20 cellular contexts compared by ENCODE assay signal in genomic region chr6:40896696-40897095, GRCh38.
"Had no signal": no experiment of that assay in that cellular context is flagged by ENCODE, and none has a peak within 500 bp of the region (broad histone marks: within the 10 kb centered on the region; RNA-seq: fewer than 3 reads in every experiment).

No MANE protein-coding gene starts in this region.

- H3K9me3 ChIP-seq: left lung, sigmoid colon, tibial nerve had no signal

- H3K4me3 Mint-ChIP-seq: activated CD8-positive, alpha-beta T cell treated with anti-CD3 and anti-CD28 coated beads for 36 hours; brain; central memory CD8-positive, alpha-beta T cell; neural crest cell; stimulated activated naive CD8-positive, alpha-beta T cell treated with anti-CD3 and anti-CD28 coated beads, Interleukin-15, amount 100 ng/mL, for 72 hours; T-cell had no signal

- H3K4me1 ChIP-seq: left lung had no signal

- H3K27me3 ChIP-seq: left lung, sigmoid colon, tibial nerve had no signal

- H3K36me3 Mint-ChIP-seq: brain, T-cell had no signal

- DNase-seq: activated CD4-positive, alpha-beta T cell treated with anti-CD3 and anti-CD28 coated beads for 4 hours; activated CD8-positive, alpha-beta memory T cell treated with anti-CD3 and anti-CD28 coated beads, Interleukin-2, amount 50 U/mL, for 4 hours; activated CD8-positive, alpha-beta T cell treated with anti-CD3 and anti-CD28 coated beads for 36 hours; activated naive CD4-positive, alpha-beta T cell treated with Interleukin-2 at 50 U/mL for 16 hours; dermis blood vessel endothelial cell; glutamatergic neuron; left lung; sigmoid colon; stimulated activated CD4-positive, alpha-beta T cell treated with anti-CD3 and anti-CD28 coated beads, Interleukin-12 subunit alpha, Interleukin-12 subunit beta, amount 100 ng/mL, for 4 hours; stimulated activated CD8-positive, alpha-beta memory T cell treated with anti-CD3 and anti-CD28 coated beads, Interleukin-4, amount 100 ng/mL, for 48 hours; stimulated activated naive CD8-positive, alpha-beta T cell treated with anti-CD3 and anti-CD28 coated beads, Interleukin-15, amount 100 ng/mL, for 72 hours; T-cell; T1000 had no signal

- H3K4me1 Mint-ChIP-seq: central memory CD8-positive, alpha-beta T cell; stimulated activated naive CD8-positive, alpha-beta T cell treated with anti-CD3 and anti-CD28 coated beads, Interleukin-15, amount 100 ng/mL, for 72 hours; T-cell had no signal

- H3K4me3 ChIP-seq: left lung, sigmoid colon, SK-N-MC, tibial nerve had no signal

- H3K36me3 ChIP-seq: left lung, sigmoid colon, tibial nerve had no signal

- ATAC-seq: activated CD8-positive, alpha-beta T cell treated with anti-CD3 and anti-CD28 coated beads for 36 hours; esophagus mucosa; left lung; stimulated activated naive CD8-positive, alpha-beta T cell treated with anti-CD3 and anti-CD28 coated beads, Interleukin-15, amount 100 ng/mL, for 72 hours; T-cell had no signal

- H3K27ac ChIP-seq: left lung, sigmoid colon, SK-N-MC, tibial nerve had no signal

- H3K27ac Mint-ChIP-seq: activated CD8-positive, alpha-beta T cell treated with anti-CD3 and anti-CD28 coated beads for 36 hours; stimulated activated naive CD8-positive, alpha-beta T cell treated with anti-CD3 and anti-CD28 coated beads, Interleukin-15, amount 100 ng/mL, for 72 hours; T-cell had no signal

- FAIRE-seq: islet of Langerhans had no signal

- H3K9me3 Mint-ChIP-seq: activated CD8-positive, alpha-beta T cell treated with anti-CD3 and anti-CD28 coated beads for 36 hours; brain; central memory CD8-positive, alpha-beta T cell; neural crest cell; stimulated activated naive CD8-positive, alpha-beta T cell treated with anti-CD3 and anti-CD28 coated beads, Interleukin-15, amount 100 ng/mL, for 72 hours had no signal
